In genomic region chr1:161061419-161061818, GRCh38 we compare ENCODE assay signal across 16 cellular contexts. TPM values are rescaled to one million over a fixed set of nuclear protein-coding genes. Genes with fewer than 3 reads are reported as not detected.
"Had no signal": no experiment of that assay in that cellular context is flagged by ENCODE, and none has a peak within 500 bp of the region (broad histone marks: within the 10 kb centered on the region; RNA-seq: fewer than 3 reads in every experiment).

No MANE protein-coding gene starts in this region.

- H3K27me3 ChIP-seq: cardiac muscle cell, transverse colon, vagina had no signal

- H3K4me3 ChIP-seq: cardiac muscle cell, skin epidermis, transverse colon, vagina had no signal

- DNase-seq: activated CD4-positive, alpha-beta T cell treated with anti-CD3 and anti-CD28 coated beads, Interleukin-2, amount 50 U/mL, for 1 hour; activated gamma-delta T cell; activated T-cell treated with anti-CD3 and anti-CD28 coated beads, Interleukin-2, amount 50 U/mL, for 48 hours; islet precursor cell; nucleus accumbens; stimulated activated CD4-positive, alpha-beta T cell treated with anti-CD3 and anti-CD28 coated beads, Interleukin-15, amount 100 ng/mL, for 24 hours; stimulated activated CD4-positive, alpha-beta T cell treated with anti-CD3 and anti-CD28 coated beads, Interleukin-4, amount 100 ng/mL, for 1 hour; stimulated activated naive CD4-positive, alpha-beta T cell; transverse colon had no signal

- ATAC-seq: left lobe of liver had no signal

- H3K36me3 ChIP-seq: cardiac muscle cell, transverse colon, vagina had no signal

- FAIRE-seq: endometrium had no signal

- H3K9me3 Mint-ChIP-seq: T-helper 2 cell treated with Interferon-gamma antibody and Interleukin-4, amounts not matched to agents 5 μg/mL and 100 μg/mL, for 36 hours had no signal

- H3K9me3 ChIP-seq: transverse colon, vagina had no signal

- H3K4me1 ChIP-seq: vagina had no signal

- H3K27ac ChIP-seq: cardiac muscle cell, skin epidermis, transverse colon, vagina had no signal

RNA-seq across cellular contexts. Expression of gene ARHGAP30, which starts 8.3 kb away (rescaled TPM):
- total RNA-seq: cardiac muscle cell, lung microvascular endothelial cell had no signal

RNA-seq across cellular contexts. Expression of gene NECTIN4, which starts 27.9 kb away (rescaled TPM):
- total RNA-seq: cardiac muscle cell, left lobe of liver, lung microvascular endothelial cell had no signal
- polyA plus RNA-seq: cardiac muscle cell had no signal
